ENCODE assay signal across 8 cellular contexts in the genomic region with DNA sequence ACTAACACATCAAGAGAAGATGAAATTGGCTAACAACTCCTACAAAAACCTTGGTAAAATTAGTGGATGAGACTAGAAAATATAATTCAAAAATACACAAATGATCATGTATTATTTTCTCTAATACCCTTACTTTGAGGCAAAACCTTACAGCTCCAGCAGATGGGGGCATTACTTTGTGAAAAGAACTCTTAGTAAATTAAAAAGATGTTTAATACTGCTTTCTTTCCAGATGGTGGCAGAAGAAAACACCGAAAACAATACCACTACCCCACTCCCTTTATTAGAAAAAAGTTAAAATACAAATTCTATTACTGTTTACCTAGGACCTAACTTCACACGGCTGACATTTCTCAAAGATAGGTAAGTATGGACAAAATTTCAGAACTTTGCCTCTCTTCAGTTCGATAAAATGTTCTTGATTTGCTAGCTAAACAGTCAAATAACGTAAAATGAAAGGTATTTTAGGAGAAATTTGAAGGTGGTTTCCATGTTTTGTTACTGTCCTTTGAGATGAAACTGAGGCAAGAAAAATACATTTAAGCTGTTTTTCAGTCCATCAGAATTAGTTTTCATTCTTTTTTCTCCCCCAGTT. TPM values are rescaled to one million over a fixed set of nuclear protein-coding genes. Genes with fewer than 3 reads are reported as not detected.
DNase-seq lines count a peak whose midpoint lies in the region; ATAC-seq lines count a peak whose summit lies in the region.

No MANE protein-coding gene starts in this region.

- ATAC-seq in GM19351 (IDR thresholded peaks at IDR 0.05; ENCODE audit: unreplicated experiment) (peak; percentile 85), HG03442 (IDR thresholded peaks at IDR 0.05; ENCODE audit: unreplicated experiment) (peak; percentile 69), HG02884 (IDR thresholded peaks at IDR 0.05; ENCODE audit: unreplicated experiment) (no peak)

- peak; percentile 10 for DNase-seq in NCI-H2107 treated with DMSO at 0.1 percent for 48 hours (lab: John Stamatoyannopoulos, UW; ENCODE audit: unreplicated experiment)
- DNase-seq in NCI-H2107 (lab: John Stamatoyannopoulos, UW): no peak
- DNase-seq in OCI-M1 (lab: John Stamatoyannopoulos, UW): peak; percentile 80
- DNase-seq in dermis blood vessel endothelial cell: peak; percentile 73
- peak; percentile 12 for DNase-seq in midbrain (lab: John Stamatoyannopoulos, UW)

RNA-seq across cellular contexts. Expression of a gene that starts 30.6 kb away (rescaled TPM):
- total RNA-seq in dermis blood vessel endothelial cell: 62.0 and 77.6 TPM in 2 replicates

RNA-seq across cellular contexts. Expression of a gene that starts 31.0 kb away (rescaled TPM):
- total RNA-seq in dermis blood vessel endothelial cell: 12.3 TPM in 2 replicates
